1 cellular context compared by ENCODE assay signal in the genomic region with DNA sequence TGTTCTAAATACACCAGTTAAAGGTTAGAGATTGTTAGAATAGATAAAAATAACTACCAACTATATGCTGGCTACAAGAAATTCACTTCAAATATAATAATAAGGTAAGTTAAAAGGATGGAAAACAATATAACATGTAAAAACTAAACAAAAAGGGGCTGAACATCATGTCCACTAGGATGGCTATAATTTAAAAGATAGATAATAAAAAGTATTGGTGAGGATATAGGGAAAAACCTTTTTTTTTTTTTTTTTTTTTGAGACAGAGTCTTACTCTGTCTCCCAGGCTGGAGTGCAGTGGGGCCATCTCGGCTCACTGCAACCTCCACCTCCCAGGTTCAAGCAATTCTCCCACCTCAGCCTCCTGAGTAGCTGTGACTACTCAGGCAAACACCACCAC.
TF ChIP-seq lines count a peak whose summit lies in the region.
"Not testable (repeated sequence)": the region's sequence is repeated elsewhere in the genome, so short reads cannot be mapped to it uniquely, and the experiment has no call there.

No MANE protein-coding gene starts in this region.

- CTCF ChIA-PET in HEK293 (lab: Yijun Ruan, JAX), result not testable (repeated sequence)

- not testable (repeated sequence) for H3K4me3 ChIP-seq in HEK293 (ENCODE audit: low read depth, low read length)

- not testable (repeated sequence) for H3K27ac ChIP-seq in HEK293 (ENCODE audit: extremely low read depth, low read depth, low read length)

- POLR2A ChIA-PET in HEK293 (lab: Yijun Ruan, JAX), result not testable (repeated sequence)

- TF ChIP-seq CTCF in HEK293 (tag by site-specific recombination; IDR thresholded peaks at IDR 0.05), result not testable (repeated sequence)

- H3K9me3 ChIP-seq in HEK293 (ENCODE audit: control insufficient read depth, insufficient read depth, low read depth, low read length), result not testable (repeated sequence)

- not testable (repeated sequence) for H3K4me1 ChIP-seq in HEK293 (ENCODE audit: control insufficient read depth, insufficient read depth, low read length)

- H3K36me3 ChIP-seq in HEK293 (ENCODE audit: control insufficient read depth in 2 of 2, insufficient read depth in 1 of 2, low read length in 2 of 2), result peaks cover 58 to 71% of the 10 kb centered on the region in 2 experiments

TF ChIP-seq in HEK293, 187 proteins besides CTCF, POLR2A, EP300 and RAD21:
- TF ChIP-seq ZNF184 (tag by site-specific recombination; IDR thresholded peaks at IDR 0.05), result peak; percentile 96
TF ChIP-seq in HEK293: peak in this region for 1; not testable (repeated sequence) for 186.
